31 cellular contexts compared by ENCODE assay signal in the genomic region with DNA sequence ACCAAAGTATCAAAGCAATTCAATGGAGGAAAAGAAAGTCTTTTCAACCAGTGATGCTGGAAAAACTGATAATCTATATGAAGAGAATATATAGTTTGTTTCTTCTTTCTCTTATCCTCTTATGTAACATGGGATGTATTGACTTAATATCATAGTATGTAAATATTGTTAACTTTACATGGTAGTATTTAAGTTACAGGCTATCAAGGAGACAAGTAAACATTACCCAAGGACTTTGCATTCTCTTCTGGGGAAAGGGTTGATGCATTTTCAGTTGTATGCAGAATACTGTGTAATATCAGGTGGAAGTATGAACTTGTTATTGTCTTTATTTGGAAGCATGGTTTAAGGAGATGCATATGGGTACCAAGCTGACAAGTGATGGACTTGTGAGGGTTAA.
"Had no signal": no experiment of that assay in that cellular context is flagged by ENCODE, and none has a peak within 500 bp of the region (broad histone marks: within the 10 kb centered on the region; RNA-seq: fewer than 3 reads in every experiment).

No MANE protein-coding gene starts in this region.

- H3K27me3 ChIP-seq: ascending aorta, breast epithelium, dorsolateral prefrontal cortex had no signal

- H3K36me3 ChIP-seq: ascending aorta, breast epithelium, cardiac muscle cell, WERI-Rb-1 had no signal

- H3K4me3 ChIP-seq: ascending aorta, breast epithelium, cardiac muscle cell, coronary artery, dorsolateral prefrontal cortex had no signal

- H3K27ac ChIP-seq: ascending aorta, breast epithelium, cardiac muscle cell, coronary artery, WERI-Rb-1 had no signal

- DNase-seq: activated B cell treated with CpG ODN at 0.5 μM for 24 hours; activated CD4-positive, alpha-beta memory T cell treated with anti-CD3 and anti-CD28 coated beads for 36 hours; activated CD4-positive, alpha-beta T cell treated with anti-CD3 and anti-CD28 coated beads for 36 hours; activated CD4-positive, alpha-beta T cell treated with anti-CD3 and anti-CD28 coated beads, Interleukin-2, amount 10 ng/mL, durations not matched to agents 24 days and 14 days; activated CD4-positive, CD25-positive, alpha-beta regulatory T cell treated with anti-CD3 and anti-CD28 coated beads, Interleukin-2, amount 50 U/mL, for 72 hours; activated CD8-positive, alpha-beta memory T cell treated with anti-CD3 and anti-CD28 coated beads, Interleukin-2, amount 10 ng/mL, durations not matched to agents 7 days and 5 days; activated CD8-positive, alpha-beta memory T cell treated with anti-CD3 and anti-CD28 coated beads, Interleukin-2, amount 50 U/mL, for 4 hours; activated CD8-positive, alpha-beta T cell treated with anti-CD3 and anti-CD28 coated beads, Interleukin-2, amount 10 ng/mL, durations not matched to agents 7 days and 5 days; activated effector memory CD4-positive, alpha-beta T cell treated with anti-CD3 and anti-CD28 coated beads, Interleukin-2, amount 50 U/mL, for 16 hours; activated naive CD4-positive, alpha-beta T cell; activated naive CD4-positive, alpha-beta T cell treated with anti-CD3 and anti-CD28 coated beads, Interleukin-2, amount 10 ng/mL, durations not matched to agents 7 days and 5 days; activated naive CD8-positive, alpha-beta T cell treated with anti-CD3 and anti-CD28 coated beads, Interleukin-2, amount 10 ng/mL, durations not matched to agents 7 days and 5 days; activated T-cell treated with anti-CD3 and anti-CD28 coated beads, Interleukin-2, amount 50 U/mL, for 1 hour; activated T-cell treated with anti-CD3 and anti-CD28 coated beads, Interleukin-2, amount 50 U/mL, for 48 hours; central memory CD4-positive, alpha-beta T cell; cerebellar nuclear complex; dorsolateral prefrontal cortex; effector memory CD4-positive, alpha-beta T cell; endodermal cell; foreskin fibroblast; T-helper 1 cell; T-helper 17 cell; T1000; WERI-Rb-1 had no signal

- H3K9me3 ChIP-seq: ascending aorta, breast epithelium had no signal

- H3K4me1 ChIP-seq: ascending aorta, breast epithelium had no signal

- FAIRE-seq: frontal cortex had no signal

- ATAC-seq: activated CD4-positive, alpha-beta T cell treated with anti-CD3 and anti-CD28 coated beads for 36 hours; activated CD8-positive, alpha-beta memory T cell treated with anti-CD3 and anti-CD28 coated beads, Interleukin-2, amount 10 ng/mL, durations not matched to agents 7 days and 5 days; activated CD8-positive, alpha-beta T cell treated with anti-CD3 and anti-CD28 coated beads, Interleukin-2, amount 10 ng/mL, durations not matched to agents 7 days and 5 days; activated naive CD4-positive, alpha-beta T cell treated with anti-CD3 and anti-CD28 coated beads, Interleukin-2, amount 50 U/mL, for 72 hours; esophagus mucosa; T-helper 17 cell had no signal
